ENCODE assay signal across 17 cellular contexts in genomic region chr9:122075135-122076030, GRCh38. TPM values are rescaled to one million over a fixed set of nuclear protein-coding genes. Genes with fewer than 3 reads are reported as not detected.
DNase-seq lines count a peak whose midpoint lies in the region; ATAC-seq, FAIRE-seq and TF ChIP-seq lines count a peak whose summit lies in the region.
"Had no signal": no experiment of that assay in that cellular context is flagged by ENCODE, and none has a peak within 500 bp of the region (broad histone marks: within the 10 kb centered on the region; RNA-seq: fewer than 3 reads in every experiment).

No MANE protein-coding gene starts in this region.

- no peak overlapping the region for H3K9ac ChIP-seq in K562 (ENCODE audit: insufficient read depth in 1 of 2, low read depth in 2 of 2, low read length in 2 of 2)
- H3K9ac ChIP-seq in rectal smooth muscle tissue (ENCODE audit: low read length) = no peak overlapping the region

- H3K36me3 ChIP-seq in K562 (ENCODE audit: control insufficient read depth, insufficient read depth, low read length) = no peaks in the 10 kb centered on the region
- no peaks in the 10 kb centered on the region for H3K36me3 ChIP-seq in rectal smooth muscle tissue (ENCODE audit: control insufficient read depth, insufficient read depth, low read length)

- ATAC-seq in K562 (no peak), left cardiac atrium (peak; percentile 57 to 61)
- ATAC-seq: activated CD4-positive, CD25-positive, alpha-beta regulatory T cell treated with anti-CD3 and anti-CD28 coated beads, Interleukin-2, amount 50 U/mL, for 24 hours had no signal

- in situ Hi-C loops in K562 (cut with MboI) = no loop called here

- H3K27ac ChIP-seq in K562 (ENCODE audit: extremely low read depth, low read depth, low read length) (no peak overlapping the region), rectal smooth muscle tissue (ENCODE audit: low read depth, low read length) (peak overlapping the region; percentile 86)

- no peaks in the 10 kb centered on the region for H3K9me3 ChIP-seq in K562 (replicated peaks; ENCODE audit: control insufficient read depth, insufficient read depth, low read depth, low read length)

- intact Hi-C loops in K562 (cut with micrococcal nuclease) (no loop called here), left cardiac atrium (cut with DNase I) (no loop called here)

- H3K4me2 ChIP-seq in K562 (ENCODE audit: insufficient read depth, low read length) = no peak overlapping the region

- no peaks in the 10 kb centered on the region for H3K79me2 ChIP-seq in K562 (ENCODE audit: control insufficient read depth, insufficient read depth, low read length)

- no peaks in the 10 kb centered on the region for H3K27me3 ChIP-seq in K562 (ENCODE audit: control insufficient read depth in 2 of 2, insufficient read depth in 2 of 2, low read length in 2 of 2)
- no peaks in the 10 kb centered on the region for H3K27me3 ChIP-seq in rectal smooth muscle tissue (ENCODE audit: control insufficient read depth, insufficient read depth, low read length)

- TF ChIP-seq POLR2A in K562 (conservative IDR thresholded peaks at IDR 0.05) = no peak

- BruUV-seq in K562 (replicated peaks; lab: Mats Ljungman, UMichigan) = no TSS peak

- H3K9me1 ChIP-seq in K562 (ENCODE audit: control insufficient read depth, insufficient read depth, low read length) = no peaks in the 10 kb centered on the region

- H3K4me3 ChIP-seq in AG10803 (ENCODE audit: low read length) (no peak overlapping the region), K562 (no peak overlapping the region), rectal smooth muscle tissue (ENCODE audit: low read length) (no peak overlapping the region)

- peak; percentile 19 for FAIRE-seq in K562 (lab: Jason Lieb, UNC)
- FAIRE-seq: GM12892, H1 had no signal

- POLR2A ChIA-PET in K562 (lab: Yijun Ruan, JAX) = interaction anchor here (0.5 kb wide), 1 partner anchor 849 kb away, joined by 3 read pairs; no protein-coding TSS in a partner anchor

- TF ChIP-seq RAD21 in K562 (CRISPR knock-in tag; conservative IDR thresholded peaks at IDR 0.05 in 1 of 2, IDR thresholded peaks at IDR 0.05 in 1 of 2) = no peak

- peaks cover 2% of the 10 kb centered on the region; the same call in 1 of the 2 replicates for H4K20me1 ChIP-seq in K562 (replicated peaks; ENCODE audit: control insufficient read depth, insufficient read depth, low read length)

- TF ChIP-seq EP300 in K562 (IDR thresholded peaks at IDR 0.05; ENCODE audit: low read length) = no peak

- H2AFZ ChIP-seq in K562 (ENCODE audit: low read depth, low read length) = no peak overlapping the region

- WGBS in K562 (ENCODE audit: insufficient coverage, low coverage, missing lambda C conversion rate) = 44% methylated on average over 5 of the region's 5 CpGs

- DNase-seq in AG10803 (ENCODE audit: low read depth) (peak; percentile 62), K562 (ENCODE audit: extremely low read depth in 1 of 4, low spot score in 3 of 4) (no peak), left cardiac atrium (no peak), NCI-H187 (lab: John Stamatoyannopoulos, UW) (no peak), 8988T (no peak), foreskin melanocyte (no peak)
- no peak for DNase-seq in central memory CD4-positive, alpha-beta T cell
- DNase-seq: activated effector memory CD4-positive, alpha-beta T cell treated with anti-CD3 and anti-CD28 coated beads, Interleukin-2, amount 50 U/mL, for 16 hours; naive B cell; NCI-H146; SHP77 treated with DMSO at 0.1 percent for 48 hours; stimulated activated naive CD4-positive, alpha-beta T cell; T-helper 2 cell had no signal

- CTCF ChIA-PET in K562 (lab: Yijun Ruan, JAX; ENCODE audit: low intra/inter-chr PET ratio) = no interaction called here

- H3K4me1 ChIP-seq in K562 (replicated peaks in 1 of 2; ENCODE audit: control insufficient read depth in 2 of 2, insufficient read depth in 2 of 2, low read length in 2 of 2) (no peaks in the 10 kb centered on the region), rectal smooth muscle tissue (ENCODE audit: control insufficient read depth, insufficient read depth, low read length) (peaks cover 23% of the 10 kb centered on the region)

- TF ChIP-seq CTCF in AG10803 (conservative IDR thresholded peaks at IDR 0.05; ENCODE audit: low read length) = no peak
- TF ChIP-seq CTCF in K562 (IDR thresholded peaks at IDR 0.05 in 2 of 3, conservative IDR thresholded peaks at IDR 0.05 in 1 of 3; ENCODE audit: insufficient read depth in 2 of 3, low read depth in 1 of 3, low read length in 3 of 3) = no peak

TF ChIP-seq in K562, 482 proteins besides CTCF, POLR2A, EP300 and RAD21 (continues in another document):
- TF ChIP-seq SMARCA5 (IDR thresholded peaks at IDR 0.05) (no peak), ADNP (tag; IDR thresholded peaks at IDR 0.05) (no peak), NR2C2 (CRISPR knock-in tag; IDR thresholded peaks at IDR 0.05) (no peak), NR2C2 (tag; IDR thresholded peaks at IDR 0.05) (no peak), ZNF780A (CRISPR knock-in tag; IDR thresholded peaks at IDR 0.05) (no peak), PTRF (tag; IDR thresholded peaks at IDR 0.05) (no peak), XRCC3 (IDR thresholded peaks at IDR 0.05) (no peak), NR4A1 (CRISPR knock-in tag; IDR thresholded peaks at IDR 0.05) (no peak), NR4A1 (tag; IDR thresholded peaks at IDR 0.05) (no peak), MAFG (tag; conservative IDR thresholded peaks at IDR 0.05) (no peak), ZBED1 (IDR thresholded peaks at IDR 0.05) (no peak), ZKSCAN3 (CRISPR knock-in tag; IDR thresholded peaks at IDR 0.05) (no peak)

RNA-seq across cellular contexts. Expression of gene TTLL11, which starts 17.7 kb away (rescaled TPM):
- total RNA-seq in K562 (2011; cell fraction: chromatin; rRNA removed; ENCODE audit: low replicate concordance) = 2.7 and 3.5 TPM in 2 replicates
- 1.3 and 1.4 TPM in 2 replicates for total RNA-seq in K562 (2011; cell fraction: nucleolus; rRNA removed)
- total RNA-seq in K562 (2011; cell fraction: nucleoplasm; rRNA removed) = 1.1 and 1.9 TPM in 2 replicates
- total RNA-seq in K562 (2014; rRNA removed) = 3.0 TPM in 2 replicates
- 2.6 and 2.9 TPM in 2 replicates for total RNA-seq in K562 (2014; rRNA removed; fragmentation: Illumina TruSeq; extraction: Trizol)
- 2.5 and 3.3 TPM in 2 replicates for total RNA-seq in K562 (2015; rRNA removed; fragmentation: Illumina TruSeq; extraction: Trizol)
- 4.2 and 4.4 TPM in 2 replicates for total RNA-seq in K562 (2021)
- polyA plus RNA-seq in K562 (2011; rRNA removed) = 2.0 and 2.7 TPM in 2 replicates
- 3.2 and 3.9 TPM in 2 replicates for polyA plus RNA-seq in K562 (2011; cell fraction: cytosol; rRNA removed)
- polyA plus RNA-seq in K562 (2011; cell fraction: nucleus; rRNA removed) = 1.9 and 2.2 TPM in 2 replicates
- 2.8 and 3.9 TPM in 2 replicates for polyA plus RNA-seq in K562 (2012)
- polyA plus RNA-seq in K562 (2014; fragmentation: Illumina TruSeq; extraction: Trizol) = 4.2 and 4.3 TPM in 2 replicates
- polyA plus RNA-seq in K562 (2014; fragmentation: Nextera tagmentation; extraction: Ambion mirVana) = 1 to 10 TPM in 1 of 2 experiments, under 1 TPM in 1; 0.83 to 1.5 TPM
- 3.7 and 4.3 TPM in 2 replicates for polyA plus RNA-seq in K562 (2014; rRNA removed)
- polyA minus RNA-seq in K562 (2011; rRNA and poly(A)+ RNA removed) = 2.6 and 3.0 TPM in 2 replicates
- 0.38 and 2.2 TPM in 2 replicates for polyA minus RNA-seq in K562 (2011; cell fraction: cytosol; rRNA and poly(A)+ RNA removed)
- polyA minus RNA-seq in K562 (2011; cell fraction: nucleus; rRNA and poly(A)+ RNA removed) = 1.3 and 1.6 TPM in 2 replicates
- total RNA-seq in left cardiac atrium = 1 to 10 TPM; 4.5 to 6.5 TPM
